In the genomic region with DNA sequence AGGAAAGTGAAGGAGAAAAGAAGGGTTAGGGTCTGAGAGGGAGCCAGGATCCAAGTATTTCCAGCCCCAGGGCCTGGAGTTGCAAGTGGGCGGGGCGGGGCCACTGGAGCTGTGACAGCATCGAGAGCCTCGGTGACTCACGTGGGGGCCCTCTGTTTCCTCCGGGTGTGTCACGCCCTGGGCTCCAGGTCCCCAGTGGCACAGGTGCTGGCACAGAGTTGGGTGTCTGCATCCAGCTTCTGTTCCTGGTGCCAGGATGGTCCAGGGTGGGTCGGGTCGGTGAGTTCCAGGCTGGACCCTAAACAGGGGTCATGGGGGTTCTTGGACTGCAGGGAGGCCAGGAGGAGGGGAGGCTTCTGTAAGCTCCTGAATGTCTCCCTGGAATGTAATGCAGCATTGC, we compare ENCODE assay signal across 1 cellular context.
TF ChIP-seq lines count a peak whose summit lies in the region.

No MANE protein-coding gene starts in this region.

TF ChIP-seq in K562, 482 proteins besides CTCF, POLR2A, EP300 and RAD21:
- TF ChIP-seq HEY1 (CRISPR knock-in tag; IDR thresholded peaks at IDR 0.05; ENCODE audit: borderline replicate concordance) (no peak), MGA (IDR thresholded peaks at IDR 0.05) (peak; percentile 17; the same call in 1 of the 2 replicates), MYNN (IDR thresholded peaks at IDR 0.05) (no peak), MYNN (CRISPR knock-in tag; IDR thresholded peaks at IDR 0.05) (no peak), ZNF668 (CRISPR knock-in tag; IDR thresholded peaks at IDR 0.05) (no peak), BHLHE40 (IDR thresholded peaks at IDR 0.05; ENCODE audit: low read length) (peak; percentile 51; the same call in 1 of the 2 replicates), CBX1 (IDR thresholded peaks at IDR 0.05; ENCODE audit: low read depth) (no peak), ZBTB1 (CRISPR knock-in tag; IDR thresholded peaks at IDR 0.05; ENCODE audit: borderline replicate concordance, low read depth) (no peak), STAT5A (IDR thresholded peaks at IDR 0.05; ENCODE audit: borderline replicate concordance, low read length) (no peak), TARDBP (IDR thresholded peaks at IDR 0.05) (no peak), SREBF1 (IDR thresholded peaks at IDR 0.05; ENCODE audit: borderline replicate concordance, low read depth, low read length) (no peak), ZNF699 (CRISPR knock-in tag; IDR thresholded peaks at IDR 0.05; ENCODE audit: insufficient replicate concordance) (no peak), MNT (conservative IDR thresholded peaks at IDR 0.05) (0 out of 4 replicates have a peak, but pooled peaks of 1 of the 2 experiments have one; percentile 27), CREB1 (IDR thresholded peaks at IDR 0.05) (no peak), CREB1 (CRISPR knock-in tag; IDR thresholded peaks at IDR 0.05) (0 out of 2 replicates have a peak, but pooled peaks have one; percentile 23), EP400 (IDR thresholded peaks at IDR 0.05) (no peak), MAZ (CRISPR knock-in tag; conservative IDR thresholded peaks at IDR 0.05 in 1 of 2, IDR thresholded peaks at IDR 0.05 in 1 of 2) (peak in 1 of 2 experiments; percentile 53; a peak in 2 of 4 replicates), SLC30A9 (CRISPR knock-in tag; IDR thresholded peaks at IDR 0.05) (no peak), DPF2 (IDR thresholded peaks at IDR 0.05) (peak; percentile 43; the same call in 1 of the 2 replicates), MXI1 (IDR thresholded peaks at IDR 0.05; ENCODE audit: low read depth, low read length) (no peak), FOXJ3 (CRISPR knock-in tag; IDR thresholded peaks at IDR 0.05) (no peak), SAFB2 (IDR thresholded peaks at IDR 0.05; ENCODE audit: borderline replicate concordance, low read depth, low read length, severe bottlenecking) (no peak), WHSC1 (IDR thresholded peaks at IDR 0.05; ENCODE audit: low read length) (no peak), JUND (IDR thresholded peaks at IDR 0.05; ENCODE audit: borderline replicate concordance, low read depth, low read length) (peak; percentile 59), JUND (tag; IDR thresholded peaks at IDR 0.05; ENCODE audit: borderline replicate concordance, low read depth, low read length) (peak; percentile 30; the same call in 1 of the 3 replicates), MAFG (tag; conservative IDR thresholded peaks at IDR 0.05) (no peak), L3MBTL2 (IDR thresholded peaks at IDR 0.05) (peak; percentile 33), ATF7 (IDR thresholded peaks at IDR 0.05) (peak; percentile 34; the same call in 1 of the 2 replicates), SMARCE1 (IDR thresholded peaks at IDR 0.05) (0 out of 2 replicates have a peak, but pooled peaks have one; percentile 37), FOSL1 (tag; conservative IDR thresholded peaks at IDR 0.05) (peak; percentile 84)
- TF ChIP-seq, protein P1, sequence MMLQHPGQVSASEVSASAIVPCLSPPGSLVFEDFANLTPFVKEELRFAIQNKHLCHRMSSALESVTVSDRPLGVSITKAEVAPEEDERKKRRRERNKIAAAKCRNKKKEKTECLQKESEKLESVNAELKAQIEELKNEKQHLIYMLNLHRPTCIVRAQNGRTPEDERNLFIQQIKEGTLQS (IDR thresholded peaks at IDR 0.05): peak; percentile 79
- TF ChIP-seq, protein P1 (CRISPR knock-in tag; conservative IDR thresholded peaks at IDR 0.05): no peak
- TF ChIP-seq, protein P2, sequence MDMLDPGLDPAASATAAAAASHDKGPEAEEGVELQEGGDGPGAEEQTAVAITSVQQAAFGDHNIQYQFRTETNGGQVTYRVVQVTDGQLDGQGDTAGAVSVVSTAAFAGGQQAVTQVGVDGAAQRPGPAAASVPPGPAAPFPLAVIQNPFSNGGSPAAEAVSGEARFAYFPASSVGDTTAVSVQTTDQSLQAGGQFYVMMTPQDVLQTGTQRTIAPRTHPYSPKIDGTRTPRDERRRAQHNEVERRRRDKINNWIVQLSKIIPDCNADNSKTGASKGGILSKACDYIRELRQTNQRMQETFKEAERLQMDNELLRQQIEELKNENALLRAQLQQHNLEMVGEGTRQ (CRISPR knock-in tag; IDR thresholded peaks at IDR 0.05): 0 out of 2 replicates have a peak, but pooled peaks have one; percentile 25
- TF ChIP-seq, protein P3, sequence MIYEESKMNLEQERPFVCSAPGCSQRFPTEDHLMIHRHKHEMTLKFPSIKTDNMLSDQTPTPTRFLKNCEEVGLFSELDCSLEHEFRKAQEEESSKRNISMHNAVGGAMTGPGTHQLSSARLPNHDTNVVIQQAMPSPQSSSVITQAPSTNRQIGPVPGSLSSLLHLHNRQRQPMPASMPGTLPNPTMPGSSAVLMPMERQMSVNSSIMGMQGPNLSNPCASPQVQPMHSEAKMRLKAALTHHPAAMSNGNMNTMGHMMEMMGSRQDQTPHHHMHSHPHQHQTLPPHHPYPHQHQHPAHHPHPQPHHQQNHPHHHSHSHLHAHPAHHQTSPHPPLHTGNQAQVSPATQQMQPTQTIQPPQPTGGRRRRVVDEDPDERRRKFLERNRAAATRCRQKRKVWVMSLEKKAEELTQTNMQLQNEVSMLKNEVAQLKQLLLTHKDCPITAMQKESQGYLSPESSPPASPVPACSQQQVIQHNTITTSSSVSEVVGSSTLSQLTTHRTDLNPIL (CRISPR knock-in tag; IDR thresholded peaks at IDR 0.05): no peak
- TF ChIP-seq, protein P4, sequence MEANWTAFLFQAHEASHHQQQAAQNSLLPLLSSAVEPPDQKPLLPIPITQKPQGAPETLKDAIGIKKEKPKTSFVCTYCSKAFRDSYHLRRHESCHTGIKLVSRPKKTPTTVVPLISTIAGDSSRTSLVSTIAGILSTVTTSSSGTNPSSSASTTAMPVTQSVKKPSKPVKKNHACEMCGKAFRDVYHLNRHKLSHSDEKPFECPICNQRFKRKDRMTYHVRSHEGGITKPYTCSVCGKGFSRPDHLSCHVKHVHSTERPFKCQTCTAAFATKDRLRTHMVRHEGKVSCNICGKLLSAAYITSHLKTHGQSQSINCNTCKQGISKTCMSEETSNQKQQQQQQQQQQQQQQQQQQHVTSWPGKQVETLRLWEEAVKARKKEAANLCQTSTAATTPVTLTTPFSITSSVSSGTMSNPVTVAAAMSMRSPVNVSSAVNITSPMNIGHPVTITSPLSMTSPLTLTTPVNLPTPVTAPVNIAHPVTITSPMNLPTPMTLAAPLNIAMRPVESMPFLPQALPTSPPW (CRISPR knock-in tag; IDR thresholded peaks at IDR 0.05): 0 out of 2 replicates have a peak, but pooled peaks have one; percentile 16
